ENCODE assay signal across 12 cellular contexts in the genomic region with DNA sequence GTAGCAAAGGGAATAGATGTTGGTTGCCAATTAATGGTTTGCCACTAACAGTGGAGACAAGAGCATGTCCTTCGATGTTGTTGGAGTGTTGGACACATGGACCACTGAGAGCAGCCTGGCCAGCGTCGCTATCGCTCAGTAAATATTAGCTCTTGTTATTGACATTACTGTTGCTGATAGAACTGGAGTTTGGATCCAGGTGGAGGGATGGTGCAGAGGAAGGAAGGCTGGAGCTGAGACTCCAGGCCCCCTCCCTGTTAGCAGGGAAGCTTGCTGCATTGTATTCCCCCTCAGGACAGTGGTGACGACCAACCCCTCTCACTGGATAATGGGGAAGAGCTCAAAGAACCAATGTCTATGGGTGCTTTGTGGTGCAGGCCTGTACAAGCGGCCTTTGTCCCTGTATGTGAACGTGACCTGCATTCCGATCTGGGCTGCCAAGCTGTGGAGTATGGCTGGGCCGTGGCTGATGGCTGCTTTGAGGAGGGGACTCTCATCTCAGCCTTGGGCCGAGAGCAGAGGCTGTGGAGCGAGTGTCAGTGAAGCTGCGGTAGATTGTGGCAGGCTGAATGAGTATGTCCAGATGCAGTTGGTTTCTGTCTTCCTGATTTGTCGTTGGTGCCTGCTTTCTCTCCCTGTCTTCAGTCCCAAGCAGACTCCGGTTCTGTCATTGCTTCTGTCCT. TPM values are rescaled to one million over a fixed set of nuclear protein-coding genes. Genes with fewer than 3 reads are reported as not detected.
DNase-seq lines count a peak whose midpoint lies in the region; ATAC-seq and TF ChIP-seq lines count a peak whose summit lies in the region.
"Had no signal": no experiment of that assay in that cellular context is flagged by ENCODE, and none has a peak within 500 bp of the region (broad histone marks: within the 10 kb centered on the region; RNA-seq: fewer than 3 reads in every experiment).

No MANE protein-coding gene starts in this region.

- H3K27ac ChIP-seq in right lobe of liver (peak overlapping the region in 2 of 3 donors; percentile 71 to 82), transverse colon (peak overlapping the region; percentile 2 to 45 (median 22)), esophagus muscularis mucosa (replicated peaks in 1 of 4) (peak overlapping the region in 1 of 4 donors; percentile 10)
- H3K27ac ChIP-seq: epithelial cell of prostate had no signal

- no peaks in the 10 kb centered on the region for H3K9me3 Mint-ChIP-seq in activated T-cell treated with anti-CD3 and anti-CD28 coated beads, Interleukin-2, amount 50 U/mL, for 72 hours

- no peak for TF ChIP-seq POLR2A in right lobe of liver (IDR thresholded peaks at IDR 0.05)
- no peak for TF ChIP-seq POLR2A in transverse colon (IDR thresholded peaks at IDR 0.05)
- no peak for TF ChIP-seq POLR2A in esophagus muscularis mucosa (IDR thresholded peaks at IDR 0.05; ENCODE audit: low read depth)

- 27% methylated on average over 8 of the region's 14 CpGs for WGBS in right lobe of liver (ENCODE audit: insufficient coverage, low coverage, low lambda C conversion rate, missing lambda C conversion rate)
- WGBS in transverse colon (ENCODE audit: low coverage in 1 of 2), 2 donors: 40 to 63% methylated on average over 1 to 14 of the region's 14 CpGs
- 74% methylated on average over 14 of the region's 14 CpGs for WGBS in esophagus muscularis mucosa

- no peak for DNase-seq in activated T-cell treated with anti-CD3 and anti-CD28 coated beads, Interleukin-2, amount 50 U/mL, for 72 hours
- DNase-seq in activated T-cell treated with anti-CD3 and anti-CD28 coated beads for 4 hours: no peak
- peak in 57 of 58 donors; percentile 2 to 95 (median 75) for DNase-seq in anterior cingulate cortex (lab: John Stamatoyannopoulos, UW)
- DNase-seq in right lobe of liver: peak; percentile 54 to 84 (median 79)
- DNase-seq in transverse colon: no peak
- no peak for DNase-seq in esophagus muscularis mucosa (ENCODE audit: extremely low spot score)
- DNase-seq in NK-92 (lab: John Stamatoyannopoulos, UW; ENCODE audit: unreplicated experiment): no peak
- DNase-seq in KBM-7: no peak
- DNase-seq: activated CD4-positive, alpha-beta T cell treated with anti-CD3 and anti-CD28 coated beads for 1 hour; NCI-H1436 had no signal

- peak overlapping the region; percentile 22 for H3K27ac Mint-ChIP-seq in activated T-cell treated with anti-CD3 and anti-CD28 coated beads, Interleukin-2, amount 50 U/mL, for 72 hours
- H3K27ac Mint-ChIP-seq: activated naive CD8-positive, alpha-beta T cell had no signal

- H3K9me3 ChIP-seq in right lobe of liver: no peaks in the 10 kb centered on the region
- H3K9me3 ChIP-seq in transverse colon: no peaks in the 10 kb centered on the region
- no peaks in the 10 kb centered on the region for H3K9me3 ChIP-seq in esophagus muscularis mucosa

- TF ChIP-seq CTCF in right lobe of liver (IDR thresholded peaks at IDR 0.05): no peak
- TF ChIP-seq CTCF in transverse colon (IDR thresholded peaks at IDR 0.05): no peak
- TF ChIP-seq CTCF in esophagus muscularis mucosa (IDR thresholded peaks at IDR 0.05): no peak

- H3K4me1 ChIP-seq in right lobe of liver (peaks cover 0 to 72% (median 31%) of the 10 kb centered on the region in 4 donors), transverse colon (peaks cover 14 to 47% (median 32%) of the 10 kb centered on the region in 4 donors), esophagus muscularis mucosa (peaks cover 47 to 83% (median 75%) of the 10 kb centered on the region in 4 donors)

- H3K27me3 Mint-ChIP-seq in activated T-cell treated with anti-CD3 and anti-CD28 coated beads, Interleukin-2, amount 50 U/mL, for 72 hours (ENCODE audit: low read depth): no peaks in the 10 kb centered on the region
- H3K27me3 Mint-ChIP-seq: activated naive CD8-positive, alpha-beta T cell had no signal

- in situ Hi-C loops in transverse colon (cut with MboI; ENCODE audit: low pct_ligation_motif_present in 1 of 4, low pct_unique_long_range_greater_than_20kb in 1 of 4, low sequenced_read_pairs in 3 of 4) (no loop called here), KBM-7 (cut with MboI; ENCODE audit: low pct_unique_long_range_greater_than_20kb, low sequenced_read_pairs) (no loop called here)

- intact Hi-C loops in right lobe of liver (cut with DNase I) (no loop called here), transverse colon (cut with DNase I; ENCODE audit: low total_unique reads) (no loop called here), esophagus muscularis mucosa (cut with DNase I) (no loop called here)

- no peaks in the 10 kb centered on the region for H3K27me3 ChIP-seq in right lobe of liver
- no peaks in the 10 kb centered on the region for H3K27me3 ChIP-seq in transverse colon
- no peaks in the 10 kb centered on the region for H3K27me3 ChIP-seq in esophagus muscularis mucosa

- H3K36me3 Mint-ChIP-seq in activated T-cell treated with anti-CD3 and anti-CD28 coated beads, Interleukin-2, amount 50 U/mL, for 72 hours (ENCODE audit: insufficient read depth in 2 of 2): peaks cover 9 to 26% of the 10 kb centered on the region in 2 donors

- peaks cover 4 to 37% (median 10%) of the 10 kb centered on the region in 4 donors for H3K36me3 ChIP-seq in right lobe of liver
- H3K36me3 ChIP-seq in transverse colon: peaks cover 0 to 28% (median 14%) of the 10 kb centered on the region in 4 donors
- H3K36me3 ChIP-seq in esophagus muscularis mucosa: peaks cover 38 to 68% (median 57%) of the 10 kb centered on the region in 4 donors

- peaks cover 59% of the 10 kb centered on the region for H3K4me1 Mint-ChIP-seq in activated T-cell treated with anti-CD3 and anti-CD28 coated beads, Interleukin-2, amount 50 U/mL, for 72 hours (ENCODE audit: low read depth)

- ATAC-seq in activated T-cell treated with anti-CD3 and anti-CD28 coated beads, Interleukin-2, amount 50 U/mL, for 72 hours (replicated peaks in 1 of 2): no peak
- ATAC-seq in right lobe of liver: peak; percentile 81 to 85 (median 82)

- no peak overlapping the region for H3K4me3 Mint-ChIP-seq in activated T-cell treated with anti-CD3 and anti-CD28 coated beads, Interleukin-2, amount 50 U/mL, for 72 hours
- H3K4me3 Mint-ChIP-seq: activated naive CD8-positive, alpha-beta T cell had no signal

- H3K4me3 ChIP-seq in right lobe of liver: peak overlapping the region in 2 of 3 donors; percentile 21 to 27
- no peak overlapping the region for H3K4me3 ChIP-seq in transverse colon
- no peak overlapping the region for H3K4me3 ChIP-seq in esophagus muscularis mucosa

- TF ChIP-seq EP300 in transverse colon (IDR thresholded peaks at IDR 0.05; ENCODE audit: low read depth): no peak
- no peak for TF ChIP-seq EP300 in esophagus muscularis mucosa (IDR thresholded peaks at IDR 0.05)

RNA-seq across cellular contexts. Expression of a gene that starts 7.0 kb away (rescaled TPM):
- 100 to 1,000 TPM; 110 to 138 TPM for total RNA-seq in activated T-cell treated with anti-CD3 and anti-CD28 coated beads, Interleukin-2, amount 50 U/mL, for 72 hours
- total RNA-seq in right lobe of liver: 10 to 100 TPM; 30.5 to 66.8 (median 44.8) TPM
- 100 to 1,000 TPM in 2 of 4 donors, 10 to 100 TPM in 2; 82.6 to 382 (median 100) TPM for total RNA-seq in transverse colon
- 10 to 100 TPM; 20.7 to 59.8 (median 32.9) TPM for total RNA-seq in esophagus muscularis mucosa

RNA-seq across cellular contexts. Expression of a gene that starts 30.5 kb away (rescaled TPM):
- 1 to 10 TPM; 5.1 to 5.2 TPM for total RNA-seq in activated T-cell treated with anti-CD3 and anti-CD28 coated beads, Interleukin-2, amount 50 U/mL, for 72 hours
- total RNA-seq in right lobe of liver (under 1 TPM in 5 of 6 experiments, not detected in 1; 0.16 to 0.47 (median 0.35) TPM), transverse colon (1 to 10 TPM in 3 of 4 donors, under 1 TPM in 1; 0.75 to 5.8 (median 3.5) TPM), esophagus muscularis mucosa (under 1 TPM in 2 of 4 donors, not detected in 2; 0.17 to 0.23 TPM)

RNA-seq across cellular contexts. Expression of a gene that starts 33.2 kb away (rescaled TPM):
- 10 to 100 TPM; 26.4 to 28.1 TPM for total RNA-seq in activated T-cell treated with anti-CD3 and anti-CD28 coated beads, Interleukin-2, amount 50 U/mL, for 72 hours
- total RNA-seq in right lobe of liver (10 to 100 TPM; 10.9 to 27.5 (median 14.0) TPM), transverse colon (10 to 100 TPM in 3 of 4 donors, 1 to 10 TPM in 1; 3.0 to 21.1 (median 15.9) TPM), esophagus muscularis mucosa (10 to 100 TPM; 12.3 to 19.1 (median 15.3) TPM)

RNA-seq across cellular contexts. Expression of a gene that starts 44.5 kb away (rescaled TPM):
- 100 to 1,000 TPM; 142 to 145 TPM for total RNA-seq in activated T-cell treated with anti-CD3 and anti-CD28 coated beads, Interleukin-2, amount 50 U/mL, for 72 hours
- total RNA-seq in right lobe of liver (10 to 100 TPM in 1 of 6 experiments, 1 to 10 TPM in 5; 1.2 to 21.4 (median 7.2) TPM), transverse colon (10 to 100 TPM; 11.9 to 58.4 (median 34.8) TPM), esophagus muscularis mucosa (10 to 100 TPM in 1 of 4 donors, 1 to 10 TPM in 3; 5.8 to 15.9 (median 7.5) TPM)

RNA-seq across cellular contexts. Expression of a gene that starts 47.2 kb away (rescaled TPM):
- 10 to 100 TPM; 11.8 to 17.3 TPM for total RNA-seq in activated T-cell treated with anti-CD3 and anti-CD28 coated beads, Interleukin-2, amount 50 U/mL, for 72 hours
- 10 to 100 TPM; 10.1 to 14.3 (median 11.0) TPM for total RNA-seq in right lobe of liver
- total RNA-seq in transverse colon: 10 to 100 TPM; 31.1 to 92.5 (median 45.2) TPM
- total RNA-seq in esophagus muscularis mucosa: 10 to 100 TPM; 21.0 to 46.7 (median 28.3) TPM

Comparison
In these comparisons a context has a peak if more than half of its experiments do, and no peak if none do; other contexts are left out.
1. ATAC-seq: peak in right lobe of liver (4 of 4); none in activated T-cell treated with anti-CD3 and anti-CD28 coated beads, Interleukin-2, amount 50 U/mL, for 72 hours (0 of 2).
2. DNase-seq: peak in anterior cingulate cortex (57 of 58) and right lobe of liver (3 of 3); none in activated T-cell treated with anti-CD3 and anti-CD28 coated beads, Interleukin-2, amount 50 U/mL, for 72 hours (0 of 2), activated T-cell treated with anti-CD3 and anti-CD28 coated beads for 4 hours (single experiment), transverse colon (single experiment), esophagus muscularis mucosa (single experiment), NK-92 (single experiment) and KBM-7 (single experiment).
3. H3K4me3 ChIP-seq: peak in right lobe of liver (2 of 3); none in transverse colon (0 of 4) and esophagus muscularis mucosa (0 of 4).